In the genomic region with DNA sequence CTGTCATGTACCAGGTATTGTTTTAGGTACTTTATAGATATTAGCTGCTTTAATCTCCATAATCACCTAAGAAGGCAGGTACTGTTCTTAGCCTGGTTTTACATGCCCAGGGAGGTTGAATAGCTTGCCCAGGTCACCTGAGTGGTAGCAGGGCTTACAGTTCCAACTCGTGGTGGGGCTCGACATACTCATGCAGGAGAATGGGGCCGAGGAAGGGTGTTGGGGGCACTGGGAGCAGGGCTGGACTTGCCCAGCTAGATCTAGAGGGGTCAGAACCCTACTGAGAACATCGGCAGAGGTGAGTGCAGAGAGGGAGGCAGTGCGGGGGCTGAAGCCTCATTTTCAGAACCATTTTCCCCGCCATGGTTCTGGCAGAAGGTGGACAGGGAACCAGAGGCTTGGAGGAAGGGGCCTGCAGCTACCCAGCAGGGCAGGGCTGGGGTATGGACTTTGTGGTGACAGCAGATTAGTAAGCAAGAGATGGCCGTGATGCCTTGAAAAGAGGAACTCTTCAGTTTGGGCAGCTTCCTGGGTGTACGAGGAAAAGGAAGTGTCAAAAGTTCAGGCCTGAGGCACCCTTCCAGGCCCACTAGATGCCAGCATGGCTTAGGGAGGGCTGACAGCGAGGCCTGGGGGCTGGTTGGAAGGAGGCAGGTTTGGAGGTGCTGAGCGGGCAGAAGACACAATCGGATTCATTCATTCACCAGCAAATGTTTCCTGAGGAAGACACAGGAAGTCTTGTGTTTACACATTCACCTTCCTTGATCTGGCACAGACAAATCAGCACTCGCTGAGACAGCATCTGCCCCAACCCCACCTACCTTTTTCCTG, we compare ENCODE assay signal across 10 cellular contexts. TPM values are rescaled to one million over a fixed set of nuclear protein-coding genes. Genes with fewer than 3 reads are reported as not detected.
DNase-seq lines count a peak whose midpoint lies in the region; ATAC-seq, FAIRE-seq and TF ChIP-seq lines count a peak whose summit lies in the region.
"Had no signal": no experiment of that assay in that cellular context is flagged by ENCODE, and none has a peak within 500 bp of the region (broad histone marks: within the 10 kb centered on the region; RNA-seq: fewer than 3 reads in every experiment).

No MANE protein-coding gene starts in this region.

- POLR2A ChIA-PET in OCI-LY7 (lab: Charles Lee) = no interaction called here

- peaks cover 47% of the 10 kb centered on the region for H3K4me1 Mint-ChIP-seq in dendritic cell treated with granulocyte-macrophage colony-stimulating factor and Interleukin-4, amounts not matched to agents 40 ng/mL and 50 ng/mL, for 4 days (ENCODE audit: low read depth)

- CTCF ChIA-PET in OCI-LY7 (lab: Charles Lee; ENCODE audit: unreplicated experiment) = interaction anchor here (0.6 kb wide), 2 partner anchors 83 to 159 kb away, joined by 3 read pairs; no protein-coding TSS in a partner anchor

- H3K4me3 ChIP-seq in OCI-LY7 (ENCODE audit: low read depth, low read length, poor library complexity, severe bottlenecking) (no peak overlapping the region), neuronal stem cell (ENCODE audit: low read length in 2 of 2) (no peak overlapping the region)
- H3K4me3 ChIP-seq: ovary, SJCRH30 had no signal

- no peak overlapping the region for H2BK120ac ChIP-seq in neuronal stem cell (ENCODE audit: low read depth, low read length)

- no peak for TF ChIP-seq CTCF in OCI-LY7 (conservative IDR thresholded peaks at IDR 0.05; ENCODE audit: low read length)

- H3K27ac ChIP-seq in OCI-LY7 (ENCODE audit: low read depth, low read length, poor library complexity, severe bottlenecking) = no peak overlapping the region
- no peak overlapping the region for H3K27ac ChIP-seq in neuronal stem cell (replicated peaks; ENCODE audit: low read length)
- H3K27ac ChIP-seq: ovary, SJCRH30 had no signal

- no peaks in the 10 kb centered on the region for H3K79me1 ChIP-seq in neuronal stem cell (ENCODE audit: low read depth, low read length)

- ATAC-seq in GM19328 (IDR thresholded peaks at IDR 0.05; ENCODE audit: unreplicated experiment) = no peak

- BruUV-seq in OCI-LY7 (replicated peaks; lab: Mats Ljungman, UMichigan) = no TSS peak

- H3K4me2 ChIP-seq in OCI-LY7 (ENCODE audit: low read length) = no peak overlapping the region
- H3K4me2 ChIP-seq in neuronal stem cell (ENCODE audit: insufficient read depth, low read length, poor library complexity, severe bottlenecking) = no peak overlapping the region

- H3K79me2 ChIP-seq in OCI-LY7 (ENCODE audit: insufficient read depth, low read depth, low read length) = no peaks in the 10 kb centered on the region

- peak overlapping the region; percentile 88 for H2BK5ac ChIP-seq in neuronal stem cell (ENCODE audit: low read length)

- no peak overlapping the region for H3K9ac ChIP-seq in neuronal stem cell (ENCODE audit: low read depth, low read length, poor library complexity)

- FAIRE-seq in H54 (lab: Jason Lieb, UNC) = no peak

- no peak overlapping the region for H4K91ac ChIP-seq in neuronal stem cell (ENCODE audit: low read depth, low read length, poor library complexity)

- no peaks in the 10 kb centered on the region for H3K27me3 ChIP-seq in neuronal stem cell (ENCODE audit: control insufficient read depth in 3 of 3, insufficient read depth in 3 of 3, low read depth in 1 of 3, low read length in 3 of 3)
- H3K27me3 ChIP-seq: ovary had no signal

- H3K4me3 Mint-ChIP-seq in dendritic cell treated with granulocyte-macrophage colony-stimulating factor and Interleukin-4, amounts not matched to agents 40 ng/mL and 50 ng/mL, for 4 days = no peak overlapping the region

- no peaks in the 10 kb centered on the region for H3K36me3 Mint-ChIP-seq in dendritic cell treated with granulocyte-macrophage colony-stimulating factor and Interleukin-4, amounts not matched to agents 40 ng/mL and 50 ng/mL, for 4 days (ENCODE audit: low read depth)

- no peak overlapping the region for H2BK12ac ChIP-seq in neuronal stem cell (ENCODE audit: low read length)

- H3K27me3 Mint-ChIP-seq in dendritic cell treated with granulocyte-macrophage colony-stimulating factor and Interleukin-4, amounts not matched to agents 40 ng/mL and 50 ng/mL, for 4 days = peaks cover 22% of the 10 kb centered on the region

- H3K4me1 ChIP-seq in OCI-LY7 (ENCODE audit: insufficient read depth, low read length, poor library complexity, severe bottlenecking) (peaks cover 7% of the 10 kb centered on the region), neuronal stem cell (ENCODE audit: control insufficient read depth in 2 of 2, insufficient read depth in 1 of 2, low read depth in 1 of 2, low read length in 2 of 2) (no peaks in the 10 kb centered on the region)
- H3K4me1 ChIP-seq: SJCRH30 had no signal

- peak overlapping the region; percentile 54 for H3K27ac Mint-ChIP-seq in dendritic cell treated with granulocyte-macrophage colony-stimulating factor and Interleukin-4, amounts not matched to agents 40 ng/mL and 50 ng/mL, for 4 days

- H4K8ac ChIP-seq in neuronal stem cell (ENCODE audit: low read depth, low read length) = no peak overlapping the region

- H2BK15ac ChIP-seq in neuronal stem cell (ENCODE audit: low read length) = no peak overlapping the region

- DNase-seq in ELR (ENCODE audit: low read depth) = peak; percentile 12
- DNase-seq in OCI-LY7 (ENCODE audit: low spot score) = peak; percentile 27
- no peak for DNase-seq in neuronal stem cell (ENCODE audit: low spot score)
- no peak for DNase-seq in H54 (ENCODE audit: insufficient read length, low spot score)
- no peak for DNase-seq in COLO668 (lab: John Stamatoyannopoulos, UW; ENCODE audit: unreplicated experiment)
- DNase-seq in epidermal melanocyte (ENCODE audit: insufficient read length, low spot score) = no peak
- DNase-seq: ovary, SJCRH30 had no signal

- no peaks in the 10 kb centered on the region for H3K9me3 Mint-ChIP-seq in dendritic cell treated with granulocyte-macrophage colony-stimulating factor and Interleukin-4, amounts not matched to agents 40 ng/mL and 50 ng/mL, for 4 days

- no CpG with 5 or more reads among the region's 12 CpGs for whole genome bisulfite sequencing in neuronal stem cell (ENCODE audit: extremely low coverage in 2 of 2, insufficient read length in 2 of 2, insufficient replicate concordance in 1 of 2), 2 donors

- H3K14ac ChIP-seq in neuronal stem cell (ENCODE audit: low read length) = no peak overlapping the region

- H2AK5ac ChIP-seq in neuronal stem cell (ENCODE audit: low read depth, low read length) = peak overlapping the region; percentile 11

- H3K36me3 ChIP-seq in OCI-LY7 (ENCODE audit: insufficient read depth, low read length) (no peaks in the 10 kb centered on the region), neuronal stem cell (replicated peaks in 1 of 2; ENCODE audit: control insufficient read depth in 2 of 2, insufficient read depth in 2 of 2, low read length in 2 of 2) (no peaks in the 10 kb centered on the region)
- H3K36me3 ChIP-seq: ovary, SJCRH30 had no signal

- peak overlapping the region; percentile 88 for H2AFZ ChIP-seq in OCI-LY7 (ENCODE audit: low read length)
- peak overlapping the region; percentile 27 for H2AFZ ChIP-seq in neuronal stem cell (ENCODE audit: low read length)

- H4K20me1 ChIP-seq in OCI-LY7 (ENCODE audit: insufficient read depth, low read length) = no peaks in the 10 kb centered on the region

- H3K9me3 ChIP-seq in OCI-LY7 (ENCODE audit: low read length) (no peaks in the 10 kb centered on the region), neuronal stem cell (replicated peaks in 1 of 2; ENCODE audit: control insufficient read depth in 2 of 2, insufficient read depth in 1 of 2, low read depth in 1 of 2, low read length in 2 of 2) (no peaks in the 10 kb centered on the region)
- H3K9me3 ChIP-seq: ovary, SJCRH30 had no signal

- intact Hi-C loops in OCI-LY7 (cut with micrococcal nuclease; ENCODE audit: unreplicated experiment) = no loop called here
- intact Hi-C loops in dendritic cell treated with granulocyte-macrophage colony-stimulating factor and Interleukin-4, amounts not matched to agents 40 ng/mL and 50 ng/mL, for 4 days (cut with micrococcal nuclease) = loop anchor here (5.0 kb wide), 1 partner anchor 41 kb away; no protein-coding TSS in a partner anchor

- no peak overlapping the region for H3K23ac ChIP-seq in neuronal stem cell (ENCODE audit: low read depth, low read length, poor library complexity)

- TF ChIP-seq POLR2A in H54 (IDR thresholded peaks at IDR 0.05; ENCODE audit: low read depth, low read length) = no peak

- no peaks in the 10 kb centered on the region for H3K9me2 ChIP-seq in OCI-LY7 (ENCODE audit: insufficient read depth, low read length)

- no peak overlapping the region for H3K18ac ChIP-seq in neuronal stem cell (ENCODE audit: low read length)

- H3K4ac ChIP-seq in neuronal stem cell (ENCODE audit: low read length) = no peak overlapping the region

RNA-seq across cellular contexts. Expression of a gene that starts 54.7 kb away (rescaled TPM):
- not detected in 2 replicates for total RNA-seq in OCI-LY7 (2014; rRNA removed; shearing (Covaris generic))
- total RNA-seq in OCI-LY7 (2022) = not detected in 2 replicates
- polyA plus RNA-seq in neuronal stem cell (2013, experiment 1 of 2) = 0.03 TPM
- 0.03 TPM for polyA plus RNA-seq in neuronal stem cell (2013, experiment 2 of 2)
- total RNA-seq: SJCRH30 had no signal

Comparison
In these comparisons a context has a peak if more than half of its experiments do, and no peak if none do; other contexts are left out.
1. DNase-seq: peak in ELR (single experiment) and OCI-LY7 (single experiment); none in neuronal stem cell (single experiment), H54 (single experiment), COLO668 (single experiment) and epidermal melanocyte (single experiment).